In genomic region chr5:173786296-173787187, GRCh38 we compare ENCODE assay signal across 9 cellular contexts.
DNase-seq lines count a peak whose midpoint lies in the region; ATAC-seq and TF ChIP-seq lines count a peak whose summit lies in the region.
"Had no signal": no experiment of that assay in that cellular context is flagged by ENCODE, and none has a peak within 500 bp of the region (broad histone marks: within the 10 kb centered on the region; RNA-seq: fewer than 3 reads in every experiment).

No MANE protein-coding gene starts in this region.

- no peaks in the 10 kb centered on the region for H3K36me3 ChIP-seq in mesendoderm (ENCODE audit: control insufficient read depth, insufficient read depth, low read length)

- no peak overlapping the region for H2BK15ac ChIP-seq in mesendoderm (replicated peaks; ENCODE audit: low read depth)

- H3K27me3 Mint-ChIP-seq in T-helper 17 cell = peaks cover 5% of the 10 kb centered on the region

- H3K27ac Mint-ChIP-seq in T-helper 17 cell = no peak overlapping the region

- H3K4me1 ChIP-seq in mesendoderm (ENCODE audit: control insufficient read depth, low read depth, low read length) = peaks cover 2% of the 10 kb centered on the region

- H3K56ac ChIP-seq in mesendoderm (ENCODE audit: low read length) = no peak overlapping the region

- no peak overlapping the region for H3K4me2 ChIP-seq in mesendoderm (ENCODE audit: low read length)

- no peak overlapping the region for H3K4ac ChIP-seq in mesendoderm (ENCODE audit: low read depth, low read length)

- H3K9me3 ChIP-seq in T-helper 17 cell (ENCODE audit: control insufficient read depth, low read length, poor library complexity, severe bottlenecking) = no peaks in the 10 kb centered on the region

- ATAC-seq in GM18511 (IDR thresholded peaks at IDR 0.05; ENCODE audit: unreplicated experiment) (peak; percentile 69), GM21576 (IDR thresholded peaks at IDR 0.05; ENCODE audit: unreplicated experiment) (peak; percentile 53), HG03575 (IDR thresholded peaks at IDR 0.05; ENCODE audit: extremely low read depth, insufficient number of reproducible peaks, low FRiP score, unreplicated experiment) (peak; percentile 51), T-helper 17 cell (no peak)

- H3K4me3 Mint-ChIP-seq in T-helper 17 cell = no peak overlapping the region

- DNase-seq in mesendoderm (peak; percentile 56), T-helper 17 cell (no peak), NCI-H1417 (lab: John Stamatoyannopoulos, UW) (no peak), substantia nigra (lab: John Stamatoyannopoulos, UW) (no peak), coronary artery (ENCODE audit: low spot score) (no peak)
- DNase-seq: NCI-H187 had no signal

- no peak overlapping the region for H3K23ac ChIP-seq in mesendoderm (ENCODE audit: low read length)

- H3K9ac ChIP-seq in mesendoderm (ENCODE audit: low read length) = no peak overlapping the region

- no CpG with 5 or more reads among the region's 10 CpGs for WGBS in mesendoderm (ENCODE audit: extremely low coverage, insufficient coverage, low lambda C conversion rate)

- H2AK5ac ChIP-seq in mesendoderm (ENCODE audit: low read length) = no peak overlapping the region

- H3K4me1 Mint-ChIP-seq in T-helper 17 cell = peaks cover 14% of the 10 kb centered on the region

- H3K27ac ChIP-seq in mesendoderm (ENCODE audit: low read depth, low read length) (no peak overlapping the region), substantia nigra (ENCODE audit: low read depth, low read length, poor library complexity, severe bottlenecking) (no peak overlapping the region), coronary artery (no peak overlapping the region)

- H2BK5ac ChIP-seq in mesendoderm (ENCODE audit: low read length) = no peak overlapping the region

- no peak for TF ChIP-seq CTCF in coronary artery (IDR thresholded peaks at IDR 0.05)

- no peak overlapping the region for H3K18ac ChIP-seq in mesendoderm (ENCODE audit: low read length)

- H2BK120ac ChIP-seq in mesendoderm (ENCODE audit: low read depth, low read length) = no peak overlapping the region

- no peaks in the 10 kb centered on the region for H3K79me2 ChIP-seq in mesendoderm (ENCODE audit: control insufficient read depth, insufficient read depth, low read length)

- H4K8ac ChIP-seq in mesendoderm (ENCODE audit: low read depth, low read length) = no peak overlapping the region

- no peak overlapping the region for H4K5ac ChIP-seq in mesendoderm (ENCODE audit: low read length)

- H3K36me3 Mint-ChIP-seq in T-helper 17 cell (ENCODE audit: low read depth) = peaks cover 5% of the 10 kb centered on the region

- H3K27me3 ChIP-seq in mesendoderm (ENCODE audit: insufficient read depth, low read length, poor library complexity) = no peaks in the 10 kb centered on the region

- H3K4me3 ChIP-seq in mesendoderm (ENCODE audit: low read length) = no peak overlapping the region
- H3K4me3 ChIP-seq in coronary artery = no peak overlapping the region

- no peaks in the 10 kb centered on the region for H3K79me1 ChIP-seq in mesendoderm (ENCODE audit: low read length)
